In genomic region chr4:169921732-169922131, GRCh38 we compare ENCODE assay signal across 23 cellular contexts.
"Had no signal": no experiment of that assay in that cellular context is flagged by ENCODE, and none has a peak within 500 bp of the region (broad histone marks: within the 10 kb centered on the region; RNA-seq: fewer than 3 reads in every experiment).

No MANE protein-coding gene starts in this region.

- H3K27me3 ChIP-seq: pancreas, suprapubic skin, tibial artery, upper lobe of right lung had no signal

- H3K9me3 ChIP-seq: pancreas, prostate gland, suprapubic skin, tibial artery, upper lobe of right lung had no signal

- DNase-seq: immature natural killer cell; kidney; left colon; left ventricle myocardium inferior; naive thymus-derived CD8-positive, alpha-beta T cell; nucleus accumbens; pancreas; posterior cingulate gyrus; retina; right cardiac atrium; stimulated activated CD4-positive, alpha-beta T cell treated with anti-CD3 and anti-CD28 coated beads, Interleukin-12 subunit alpha, Interleukin-12 subunit beta, amount 100 ng/mL, for 4 hours; stimulated activated CD4-positive, alpha-beta T cell treated with anti-CD3 and anti-CD28 coated beads, Interleukin-15, amount 100 ng/mL, for 24 hours; stimulated activated CD4-positive, alpha-beta T cell treated with anti-CD3 and anti-CD28 coated beads, Interleukin-2, amount 100 ng/mL, for 24 hours; stimulated activated CD4-positive, alpha-beta T cell treated with anti-CD3 and anti-CD28 coated beads, Interleukin-4, amount 100 ng/mL, for 24 hours; stimulated activated naive CD4-positive, alpha-beta T cell; tibial artery; trophoblast cell; upper lobe of right lung had no signal

- H3K27ac ChIP-seq: left ventricle myocardium inferior, pancreas, prostate gland, skin epidermis, suprapubic skin, thoracic aorta, tibial artery, upper lobe of right lung had no signal

- ATAC-seq: left colon; naive thymus-derived CD8-positive, alpha-beta T cell; pancreas; right cardiac atrium; stimulated activated effector memory CD8-positive, alpha-beta T cell treated with anti-CD3 and anti-CD28 coated beads, Interleukin-12 subunit alpha, Interleukin-12 subunit beta, amount 100 ng/mL, for 72 hours; upper lobe of right lung had no signal

- H3K36me3 ChIP-seq: left ventricle myocardium inferior, pancreas, prostate gland, suprapubic skin, thoracic aorta, tibial artery, upper lobe of right lung had no signal

- H3K4me3 ChIP-seq: left ventricle myocardium inferior, pancreas, prostate gland, skin epidermis, suprapubic skin, thoracic aorta, tibial artery, upper lobe of right lung had no signal

- H3K4me1 ChIP-seq: left ventricle myocardium inferior, pancreas, prostate gland, suprapubic skin, upper lobe of right lung had no signal
